Comparison of ENCODE assay signal across 15 cellular contexts in genomic region chr17:67151717-67152116, GRCh38.
DNase-seq lines count a peak whose midpoint lies in the region; ATAC-seq and TF ChIP-seq lines count a peak whose summit lies in the region.
"Had no signal": no experiment of that assay in that cellular context is flagged by ENCODE, and none has a peak within 500 bp of the region (broad histone marks: within the 10 kb centered on the region; RNA-seq: fewer than 3 reads in every experiment).

No MANE protein-coding gene starts in this region.

- DNase-seq in ELR (ENCODE audit: low read depth) (peak; percentile 85), RWPE1 (ENCODE audit: low spot score) (peak; percentile 76), omental fat pad (ENCODE audit: low spot score) (no peak), DMS 273 (lab: John Stamatoyannopoulos, UW; ENCODE audit: unreplicated experiment) (no peak), NCI-H69 (lab: John Stamatoyannopoulos, UW) (no peak), NCI-H2029 treated with DMSO at 0.1 percent for 48 hours (lab: John Stamatoyannopoulos, UW) (no peak)
- DNase-seq: activated CD4-positive, alpha-beta T cell treated with anti-CD3 and anti-CD28 coated beads, Interleukin-2, amount 50 U/mL, for 1 hour; activated effector memory CD4-positive, alpha-beta T cell treated with anti-CD3 and anti-CD28 coated beads, Interleukin-2, amount 50 U/mL, for 16 hours; CD4-positive, alpha-beta memory T cell; central memory CD4-positive, alpha-beta T cell; kidney; naive B cell; NCI-H2227 treated with DMSO at 0.1 percent for 48 hours had no signal

- H3K27ac ChIP-seq in RWPE1, result no peak overlapping the region

- POLR2A ChIA-PET in RWPE1 (lab: Yijun Ruan, JAX; ENCODE audit: low non-redundant PET), result no interaction called here

- TF ChIP-seq CTCF in RWPE1 (conservative IDR thresholded peaks at IDR 0.05; ENCODE audit: low read depth) (no peak), omental fat pad (IDR thresholded peaks at IDR 0.05) (no peak)

- ATAC-seq in esophagus mucosa (peak; percentile 59), omental fat pad (ENCODE audit: low FRiP score) (peak; percentile 71), HG03095 (IDR thresholded peaks at IDR 0.05; ENCODE audit: unreplicated experiment) (no peak)

- CTCF ChIA-PET in RWPE1 (lab: Yijun Ruan, JAX), result no interaction called here

Comparison
In these comparisons a context has a peak if more than half of its experiments do, and no peak if none do; other contexts are left out.
1. DNase-seq: peak in ELR (single experiment) and RWPE1 (single experiment); none in omental fat pad (single experiment), DMS 273 (single experiment), NCI-H69 (single experiment) and NCI-H2029 treated with DMSO at 0.1 percent for 48 hours (single experiment).